12 cellular contexts compared by ENCODE assay signal in the genomic region with DNA sequence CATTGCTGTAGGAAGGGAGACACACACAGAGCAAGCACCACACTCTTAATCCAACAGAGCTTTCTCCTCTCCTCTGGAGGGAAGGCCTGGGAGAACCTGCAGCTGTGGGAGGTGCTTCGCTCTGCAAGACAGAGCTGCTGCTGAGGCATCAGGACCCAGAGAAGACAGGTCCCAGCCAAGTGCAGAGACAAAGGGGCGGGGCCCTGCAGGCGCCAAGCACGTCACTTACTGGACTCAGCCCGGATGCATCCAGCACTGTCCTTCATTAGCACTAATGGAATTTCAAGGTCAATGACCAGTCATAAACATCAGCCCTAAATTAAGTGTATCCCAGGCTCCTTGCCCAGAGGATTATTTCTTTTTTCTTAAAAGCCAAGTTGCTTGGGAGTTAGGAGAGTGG.
DNase-seq lines count a peak whose midpoint lies in the region; ATAC-seq and TF ChIP-seq lines count a peak whose summit lies in the region.
"Had no signal": no experiment of that assay in that cellular context is flagged by ENCODE, and none has a peak within 500 bp of the region (broad histone marks: within the 10 kb centered on the region; RNA-seq: fewer than 3 reads in every experiment).

No MANE protein-coding gene starts in this region.

- H3K4me3 ChIP-seq in cardiac fibroblast (replicated peaks in 1 of 2; ENCODE audit: low read depth in 2 of 2, low read length in 2 of 2) (no peak overlapping the region), sigmoid colon (no peak overlapping the region)
- H3K4me3 ChIP-seq: BLaER1 treated with 17β-estradiol and CSF1 and Interleukin-3, amounts not matched to agents 10 nM and 100 nM had no signal

- no peaks in the 10 kb centered on the region for H3K27me3 ChIP-seq in sigmoid colon

- WGBS in sigmoid colon, 2 donors = 20 to 65% methylated on average over 5 of the region's 5 CpGs

- intact Hi-C loops in sigmoid colon (cut with DNase I) = no loop called here

- TF ChIP-seq EP300 in sigmoid colon (IDR thresholded peaks at IDR 0.05) = peak in 1 of 4 donors; percentile 13

- no peaks in the 10 kb centered on the region for H3K36me3 ChIP-seq in sigmoid colon
- H3K36me3 ChIP-seq: BLaER1 treated with 17β-estradiol and CSF1 and Interleukin-3, amounts not matched to agents 10 nM and 100 nM had no signal

- no peak for ATAC-seq in GM18868 (IDR thresholded peaks at IDR 0.05; ENCODE audit: unreplicated experiment)
- ATAC-seq in GM19023 (IDR thresholded peaks at IDR 0.05; ENCODE audit: unreplicated experiment) = no peak
- ATAC-seq in GM19351 (IDR thresholded peaks at IDR 0.05; ENCODE audit: unreplicated experiment) = no peak

- TF ChIP-seq CTCF in cardiac fibroblast (IDR thresholded peaks at IDR 0.05; ENCODE audit: low read depth, low read length) (no peak), sigmoid colon (IDR thresholded peaks at IDR 0.05) (no peak)

- peak overlapping the region in 2 of 4 donors; percentile 38 to 55 for H3K27ac ChIP-seq in sigmoid colon
- H3K27ac ChIP-seq: BLaER1 treated with 17β-estradiol and CSF1 and Interleukin-3, amounts not matched to agents 10 nM and 100 nM had no signal

- TF ChIP-seq POLR2A in sigmoid colon (IDR thresholded peaks at IDR 0.05) = no peak

- H3K4me1 ChIP-seq in sigmoid colon = peaks cover 0 to 8% (median 0%) of the 10 kb centered on the region in 4 donors

- H3K9me3 ChIP-seq in sigmoid colon = no peaks in the 10 kb centered on the region
- H3K9me3 ChIP-seq: BLaER1 treated with 17β-estradiol and CSF1 and Interleukin-3, amounts not matched to agents 10 nM and 100 nM had no signal

- DNase-seq in GM04503 (ENCODE audit: low read depth) = peak; percentile 13
- DNase-seq in cardiac fibroblast (ENCODE audit: low read depth in 2 of 2) = peak; percentile 4 to 39
- DNase-seq in islet precursor cell = peak; percentile 84
- peak; percentile 82 for DNase-seq in sigmoid colon
- no peak for DNase-seq in mesenteric fat pad (ENCODE audit: low spot score)
- DNase-seq: effector CD8-positive, alpha-beta T cell; NCI-H510A; SHP77 treated with DMSO at 0.1 percent for 48 hours had no signal
